In genomic region chr2:10331702-10332401, GRCh38 we compare ENCODE assay signal across 8 cellular contexts. TPM values are rescaled to one million over a fixed set of nuclear protein-coding genes. Genes with fewer than 3 reads are reported as not detected.
DNase-seq lines count a peak whose midpoint lies in the region; ATAC-seq, FAIRE-seq and TF ChIP-seq lines count a peak whose summit lies in the region.

No MANE protein-coding gene starts in this region.

- H3K4me3 ChIP-seq in left lung = peak overlapping the region in 1 of 2 donors; percentile 26

- peaks cover 24 to 60% of the 10 kb centered on the region in 2 donors for H3K4me1 ChIP-seq in left lung

- H3K27me3 ChIP-seq in left lung = no peaks in the 10 kb centered on the region

- H3K36me3 ChIP-seq in left lung = no peaks in the 10 kb centered on the region

- no peak for TF ChIP-seq POLR2A in GM12892 (IDR thresholded peaks at IDR 0.05; ENCODE audit: low read depth, low read length)

- peak; percentile 27 for FAIRE-seq in GM12892 (lab: Jason Lieb, UNC)

- no peak for TF ChIP-seq CTCF in left lung (IDR thresholded peaks at IDR 0.05)

- peaks cover 0 to 8% of the 10 kb centered on the region in 2 donors for H3K9me3 ChIP-seq in left lung

- peak overlapping the region; percentile 59 to 85 for H3K27ac ChIP-seq in left lung

- peak; percentile 38 for DNase-seq in GM12892 (ENCODE audit: insufficient read length)
- peak; percentile 53 for DNase-seq in NCI-H2171 (lab: John Stamatoyannopoulos, UW)
- peak; percentile 74 for DNase-seq in activated CD8-positive, alpha-beta memory T cell treated with anti-CD3 and anti-CD28 coated beads, Interleukin-2, amount 50 U/mL, for 48 hours
- peak in 1 of 2 donors; percentile 79 for DNase-seq in left lung
- DNase-seq in stimulated activated naive CD4-positive, alpha-beta T cell treated with Interleukin-2 at 50 U/mL for 16 hours (lab: John Stamatoyannopoulos, UW) = peak; percentile 55
- DNase-seq in HuH-7 (ENCODE audit: low spot score) = no peak

- ATAC-seq in HG02642 (IDR thresholded peaks at IDR 0.05; ENCODE audit: poor library complexity, unreplicated experiment) (peak; percentile 50), left lung (peak; percentile 52), GM19467 (IDR thresholded peaks at IDR 0.05; ENCODE audit: unreplicated experiment) (no peak)

- intact Hi-C loops in left lung (cut with DNase I) = no loop called here

RNA-seq across cellular contexts. Expression of gene HPCAL1, which starts 29.1 kb away (rescaled TPM):
- polyA plus RNA-seq in GM12892 (2012; ENCODE audit: missing spikeins) = 4.1 TPM
- 100 to 1,000 TPM; 107 to 108 TPM for total RNA-seq in left lung
